Comparison of ENCODE assay signal across 1 cellular context in genomic region chr5:1292139-1292538, GRCh38.
TF ChIP-seq lines count a peak whose summit lies in the region.

No MANE protein-coding gene starts in this region.

TF ChIP-seq in GM12878, 131 proteins besides CTCF, POLR2A, EP300 and RAD21:
- no peak for TF ChIP-seq ZBED1 (IDR thresholded peaks at IDR 0.05; ENCODE audit: borderline replicate concordance)
- no peak for TF ChIP-seq SRF (IDR thresholded peaks at IDR 0.05; ENCODE audit: low read depth in 2 of 2, low read length in 2 of 2)
- TF ChIP-seq ETV6 (conservative IDR thresholded peaks at IDR 0.05 in 1 of 2, IDR thresholded peaks at IDR 0.05 in 1 of 2; ENCODE audit: borderline replicate concordance in 1 of 2, low read depth in 1 of 2) = no peak
- no peak for TF ChIP-seq YBX1 (IDR thresholded peaks at IDR 0.05)
- TF ChIP-seq HDGF (IDR thresholded peaks at IDR 0.05) = no peak
- no peak for TF ChIP-seq TCF12 (IDR thresholded peaks at IDR 0.05; ENCODE audit: low read depth, low read length)
- TF ChIP-seq CHD1 (IDR thresholded peaks at IDR 0.05; ENCODE audit: low read depth, low read length) = no peak
- no peak for TF ChIP-seq FOS (IDR thresholded peaks at IDR 0.05; ENCODE audit: borderline replicate concordance, extremely low read depth, insufficient read length)
